ENCODE assay signal across 1 cellular context in genomic region chr6:150254671-150255228, GRCh38.
TF ChIP-seq lines count a peak whose summit lies in the region.

No MANE protein-coding gene starts in this region.

TF ChIP-seq in K562, 482 proteins besides CTCF, POLR2A, EP300 and RAD21 (continued from another document):
- TF ChIP-seq AFF4 (CRISPR knock-in tag; IDR thresholded peaks at IDR 0.05) (no peak), CLOCK (CRISPR knock-in tag; IDR thresholded peaks at IDR 0.05; ENCODE audit: borderline replicate concordance) (no peak), PRMT5 (CRISPR knock-in tag; IDR thresholded peaks at IDR 0.05) (no peak), FOXM1 (IDR thresholded peaks at IDR 0.05; ENCODE audit: low read depth) (no peak), FOXM1 (CRISPR knock-in tag; IDR thresholded peaks at IDR 0.05; ENCODE audit: low read depth) (no peak), CTBP1 (IDR thresholded peaks at IDR 0.05; ENCODE audit: borderline replicate concordance) (no peak), NCOR1 (IDR thresholded peaks at IDR 0.05) (peak; percentile 54), TCF3 (CRISPR knock-in tag; IDR thresholded peaks at IDR 0.05) (peak; percentile 75), ZNF764 (CRISPR knock-in tag; IDR thresholded peaks at IDR 0.05; ENCODE audit: low read depth) (no peak), MTA2 (IDR thresholded peaks at IDR 0.05; ENCODE audit: low read depth) (no peak), BCOR (IDR thresholded peaks at IDR 0.05) (no peak), ZNF592 (IDR thresholded peaks at IDR 0.05) (0 out of 2 replicates have a peak, but pooled peaks have one; percentile 14), ARID1B (IDR thresholded peaks at IDR 0.05) (peak; percentile 56; the same call in 1 of the 2 replicates), CBFA2T2 (conservative IDR thresholded peaks at IDR 0.05) (peak; percentile 65), FOSL1 (tag; conservative IDR thresholded peaks at IDR 0.05) (no peak; the same call in 1 of the 2 replicates), YBX1 (IDR thresholded peaks at IDR 0.05) (no peak), KLF16 (IDR thresholded peaks at IDR 0.05) (peak; percentile 32; the same call in 1 of the 2 replicates), TEAD4 (IDR thresholded peaks at IDR 0.05; ENCODE audit: low read length) (peak; percentile 57), TEAD4 (CRISPR knock-in tag; IDR thresholded peaks at IDR 0.05; ENCODE audit: borderline replicate concordance) (no peak), TAL1 (IDR thresholded peaks at IDR 0.05) (peak; percentile 33; the same call in 1 of the 2 replicates), KDM4B (IDR thresholded peaks at IDR 0.05; ENCODE audit: borderline replicate concordance in 2 of 2, low read depth in 1 of 2) (no peak), RNF2 (IDR thresholded peaks at IDR 0.05) (no peak), JUND (IDR thresholded peaks at IDR 0.05; ENCODE audit: borderline replicate concordance, low read depth, low read length) (peak; percentile 30; the same call in 1 of the 2 replicates), JUND (tag; IDR thresholded peaks at IDR 0.05; ENCODE audit: borderline replicate concordance, low read depth, low read length) (no peak), CBFA2T3 (IDR thresholded peaks at IDR 0.05) (peak; percentile 78), HDAC3 (IDR thresholded peaks at IDR 0.05; ENCODE audit: borderline replicate concordance, partially characterized antibody) (peak; percentile 18), TBL1XR1 (IDR thresholded peaks at IDR 0.05; ENCODE audit: low read length in 2 of 2) (peak in 1 of 2 experiments; percentile 69; a peak in 1 of 4 replicates), KDM1A (IDR thresholded peaks at IDR 0.05) (peak; percentile 84 to 88), CEBPG (CRISPR knock-in tag; IDR thresholded peaks at IDR 0.05) (no peak), CEBPG (tag; conservative IDR thresholded peaks at IDR 0.05 in 1 of 2, IDR thresholded peaks at IDR 0.05 in 1 of 2) (no peak), POLR2G (IDR thresholded peaks at IDR 0.05; ENCODE audit: low read depth, low read length) (no peak), XRCC3 (IDR thresholded peaks at IDR 0.05) (no peak), ZMIZ1 (IDR thresholded peaks at IDR 0.05; ENCODE audit: low read depth in 2 of 2, low read length in 2 of 2) (no peak), SIX5 (IDR thresholded peaks at IDR 0.05; ENCODE audit: borderline replicate concordance in 1 of 2, insufficient read depth in 1 of 2, low read depth in 1 of 2, low read length in 2 of 2) (no peak), RCOR1 (IDR thresholded peaks at IDR 0.05; ENCODE audit: borderline replicate concordance in 1 of 2, low read depth in 2 of 2, low read length in 2 of 2) (peak in 1 of 2 experiments; percentile 77; a peak in 2 of 4 replicates), SREBF2 (CRISPR knock-in tag; IDR thresholded peaks at IDR 0.05) (no peak), MEF2D (tag; conservative IDR thresholded peaks at IDR 0.05; ENCODE audit: low read depth) (peak; percentile 79)
- TF ChIP-seq, protein P1, sequence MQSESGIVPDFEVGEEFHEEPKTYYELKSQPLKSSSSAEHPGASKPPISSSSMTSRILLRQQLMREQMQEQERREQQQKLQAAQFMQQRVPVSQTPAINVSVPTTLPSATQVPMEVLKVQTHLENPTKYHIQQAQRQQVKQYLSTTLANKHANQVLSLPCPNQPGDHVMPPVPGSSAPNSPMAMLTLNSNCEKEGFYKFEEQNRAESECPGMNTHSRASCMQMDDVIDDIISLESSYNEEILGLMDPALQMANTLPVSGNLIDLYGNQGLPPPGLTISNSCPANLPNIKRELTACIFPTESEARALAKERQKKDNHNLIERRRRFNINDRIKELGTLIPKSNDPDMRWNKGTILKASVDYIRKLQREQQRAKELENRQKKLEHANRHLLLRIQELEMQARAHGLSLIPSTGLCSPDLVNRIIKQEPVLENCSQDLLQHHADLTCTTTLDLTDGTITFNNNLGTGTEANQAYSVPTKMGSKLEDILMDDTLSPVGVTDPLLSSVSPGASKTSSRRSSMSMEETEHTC (IDR thresholded peaks at IDR 0.05) = peak; percentile 43; the same call in 1 of the 2 replicates
- TF ChIP-seq, protein P2, sequence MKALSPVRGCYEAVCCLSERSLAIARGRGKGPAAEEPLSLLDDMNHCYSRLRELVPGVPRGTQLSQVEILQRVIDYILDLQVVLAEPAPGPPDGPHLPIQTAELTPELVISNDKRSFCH (CRISPR knock-in tag; IDR thresholded peaks at IDR 0.05) = no peak
- TF ChIP-seq, protein P2 (tag; IDR thresholded peaks at IDR 0.05) = no peak
